In genomic region chr7:127366680-127367079, GRCh38 we compare ENCODE assay signal across 36 cellular contexts.
"Had no signal": no experiment of that assay in that cellular context is flagged by ENCODE, and none has a peak within 500 bp of the region (broad histone marks: within the 10 kb centered on the region; RNA-seq: fewer than 3 reads in every experiment).

No MANE protein-coding gene starts in this region.

- H3K4me3 ChIP-seq: body of pancreas, left lung, lower lobe of right lung, neural progenitor cell, psoas muscle, right atrium auricular region, smooth muscle cell, thyroid gland, upper lobe of left lung, vagina had no signal

- H3K27ac Mint-ChIP-seq: activated CD4-positive, alpha-beta memory T cell treated with anti-CD3 and anti-CD28 coated beads for 36 hours; activated CD4-positive, alpha-beta T cell treated with anti-CD3 and anti-CD28 coated beads, Interleukin-2, amount 10 ng/mL, durations not matched to agents 24 days and 14 days; activated naive CD4-positive, alpha-beta T cell treated with anti-CD3 and anti-CD28 coated beads, Interleukin-2, amount 10 ng/mL, durations not matched to agents 7 days and 5 days; natural killer cell; neural progenitor cell; stimulated activated memory B cell treated with anti-CD40 and anti-IgM and Interleukin-4, amounts not matched to agents 10 μg/mL and 1 μg/mL and 100 μg/mL, for 72 hours; stimulated activated naive CD8-positive, alpha-beta T cell treated with anti-CD3 and anti-CD28 coated beads, Interleukin-15, amount 100 ng/mL, for 72 hours; T-helper 1 cell treated with Interleukin-12 subunit alpha and Interleukin-12 subunit beta and Interleukin-4 antibody, amounts not matched to agents 30 μg/mL and 1 μg/mL, for 36 hours had no signal

- H3K4me1 ChIP-seq: left lung, lower lobe of right lung, neural progenitor cell, parathyroid adenoma, psoas muscle, thyroid gland, vagina had no signal

- H3K9me3 ChIP-seq: body of pancreas, left lung, lower lobe of right lung, psoas muscle, right atrium auricular region, thyroid gland, upper lobe of left lung, vagina had no signal

- H3K4me1 Mint-ChIP-seq: activated naive CD4-positive, alpha-beta T cell treated with anti-CD3 and anti-CD28 coated beads, Interleukin-2, amount 10 ng/mL, durations not matched to agents 7 days and 5 days; neural progenitor cell had no signal

- FAIRE-seq: colon, frontal cortex, islet of Langerhans, TTC549 had no signal

- H3K36me3 ChIP-seq: neural progenitor cell, right atrium auricular region, thyroid gland had no signal

- H3K27ac ChIP-seq: body of pancreas, epithelial cell of prostate, left lung, lower lobe of right lung, neural progenitor cell, parathyroid adenoma, psoas muscle, right atrium auricular region, thyroid gland, upper lobe of left lung, vagina had no signal

- DNase-seq: activated CD4-positive, alpha-beta memory T cell treated with anti-CD3 and anti-CD28 coated beads for 36 hours; activated CD4-positive, alpha-beta T cell treated with anti-CD3 and anti-CD28 coated beads, Interleukin-2, amount 10 ng/mL, durations not matched to agents 24 days and 14 days; activated CD8-positive, alpha-beta memory T cell treated with anti-CD3 and anti-CD28 coated beads, Interleukin-2, amount 50 U/mL, for 48 hours; activated effector memory CD4-positive, alpha-beta T cell treated with Interleukin-2 at 50 U/mL for 16 hours; activated naive CD4-positive, alpha-beta T cell treated with anti-CD3 and anti-CD28 coated beads, Interleukin-2, amount 10 ng/mL, durations not matched to agents 7 days and 5 days; activated T-cell treated with anti-CD3 and anti-CD28 coated beads, Interleukin-2, amount 50 U/mL, for 4 hours; aorta; body of pancreas; dermis blood vessel endothelial cell; effector CD4-positive, alpha-beta T cell; left lung; lower lobe of right lung; mesenchymal stem cell; natural killer cell; occipital lobe; psoas muscle; stimulated activated CD4-positive, alpha-beta T cell treated with anti-CD3 and anti-CD28 coated beads, Interleukin-1b, Interleukin-23, amount 100 ng/mL, for 48 hours; stimulated activated CD4-positive, alpha-beta T cell treated with anti-CD3 and anti-CD28 coated beads, Interleukin-4, amount 100 ng/mL, for 4 hours; stimulated activated CD8-positive, alpha-beta memory T cell treated with anti-CD3 and anti-CD28 coated beads, Interleukin-4, amount 100 ng/mL, for 48 hours; stimulated activated naive CD8-positive, alpha-beta T cell treated with anti-CD3 and anti-CD28 coated beads, Interleukin-15, amount 100 ng/mL, for 72 hours; substantia nigra; T-helper 9 cell; thyroid gland; upper lobe of left lung had no signal

- H3K9me3 Mint-ChIP-seq: activated CD4-positive, alpha-beta memory T cell treated with anti-CD3 and anti-CD28 coated beads for 36 hours; activated CD4-positive, alpha-beta T cell treated with anti-CD3 and anti-CD28 coated beads, Interleukin-2, amount 10 ng/mL, durations not matched to agents 24 days and 14 days; activated naive CD4-positive, alpha-beta T cell treated with anti-CD3 and anti-CD28 coated beads, Interleukin-2, amount 10 ng/mL, durations not matched to agents 7 days and 5 days; activated T-cell treated with anti-CD3 and anti-CD28 coated beads, Interleukin-2, amount 50 U/mL, for 4 hours; natural killer cell; neural progenitor cell; stimulated activated memory B cell treated with anti-CD40 and anti-IgM and Interleukin-4, amounts not matched to agents 10 μg/mL and 1 μg/mL and 100 μg/mL, for 72 hours; stimulated activated naive CD8-positive, alpha-beta T cell treated with anti-CD3 and anti-CD28 coated beads, Interleukin-15, amount 100 ng/mL, for 72 hours; T-helper 1 cell treated with Interleukin-12 subunit alpha and Interleukin-12 subunit beta and Interleukin-4 antibody, amounts not matched to agents 30 μg/mL and 1 μg/mL, for 36 hours had no signal

- H2AFZ ChIP-seq: neural progenitor cell, parathyroid adenoma had no signal

- H3K27me3 Mint-ChIP-seq: activated CD4-positive, alpha-beta memory T cell treated with anti-CD3 and anti-CD28 coated beads for 36 hours; activated CD4-positive, alpha-beta T cell treated with anti-CD3 and anti-CD28 coated beads, Interleukin-2, amount 10 ng/mL, durations not matched to agents 24 days and 14 days; activated naive CD4-positive, alpha-beta T cell treated with anti-CD3 and anti-CD28 coated beads, Interleukin-2, amount 10 ng/mL, durations not matched to agents 7 days and 5 days; stimulated activated memory B cell treated with anti-CD40 and anti-IgM and Interleukin-4, amounts not matched to agents 10 μg/mL and 1 μg/mL and 100 μg/mL, for 72 hours; stimulated activated naive CD8-positive, alpha-beta T cell treated with anti-CD3 and anti-CD28 coated beads, Interleukin-15, amount 100 ng/mL, for 72 hours had no signal

- H3K9ac ChIP-seq: neural progenitor cell, parathyroid adenoma had no signal

- ATAC-seq: activated T-cell treated with anti-CD3 and anti-CD28 coated beads, Interleukin-2, amount 50 U/mL, for 4 hours; body of pancreas; left lung; lower lobe of right lung; natural killer cell; psoas muscle; stimulated activated memory B cell treated with anti-CD40 and anti-IgM and Interleukin-4, amounts not matched to agents 10 μg/mL and 1 μg/mL and 100 μg/mL, for 72 hours; stimulated activated naive CD8-positive, alpha-beta T cell treated with anti-CD3 and anti-CD28 coated beads, Interleukin-15, amount 100 ng/mL, for 72 hours had no signal

- H3K4me2 ChIP-seq: neural progenitor cell, smooth muscle cell had no signal

- H3K4me3 Mint-ChIP-seq: activated CD4-positive, alpha-beta memory T cell treated with anti-CD3 and anti-CD28 coated beads for 36 hours; activated CD4-positive, alpha-beta T cell treated with anti-CD3 and anti-CD28 coated beads, Interleukin-2, amount 10 ng/mL, durations not matched to agents 24 days and 14 days; activated naive CD4-positive, alpha-beta T cell treated with anti-CD3 and anti-CD28 coated beads, Interleukin-2, amount 10 ng/mL, durations not matched to agents 7 days and 5 days; activated T-cell treated with anti-CD3 and anti-CD28 coated beads, Interleukin-2, amount 50 U/mL, for 4 hours; natural killer cell; neural progenitor cell; stimulated activated memory B cell treated with anti-CD40 and anti-IgM and Interleukin-4, amounts not matched to agents 10 μg/mL and 1 μg/mL and 100 μg/mL, for 72 hours; stimulated activated naive CD8-positive, alpha-beta T cell treated with anti-CD3 and anti-CD28 coated beads, Interleukin-15, amount 100 ng/mL, for 72 hours; T-helper 1 cell treated with Interleukin-12 subunit alpha and Interleukin-12 subunit beta and Interleukin-4 antibody, amounts not matched to agents 30 μg/mL and 1 μg/mL, for 36 hours had no signal

- H3K27me3 ChIP-seq: body of pancreas, left lung, neural progenitor cell, right atrium auricular region, thyroid gland, upper lobe of left lung, vagina had no signal
